In the genomic region with DNA sequence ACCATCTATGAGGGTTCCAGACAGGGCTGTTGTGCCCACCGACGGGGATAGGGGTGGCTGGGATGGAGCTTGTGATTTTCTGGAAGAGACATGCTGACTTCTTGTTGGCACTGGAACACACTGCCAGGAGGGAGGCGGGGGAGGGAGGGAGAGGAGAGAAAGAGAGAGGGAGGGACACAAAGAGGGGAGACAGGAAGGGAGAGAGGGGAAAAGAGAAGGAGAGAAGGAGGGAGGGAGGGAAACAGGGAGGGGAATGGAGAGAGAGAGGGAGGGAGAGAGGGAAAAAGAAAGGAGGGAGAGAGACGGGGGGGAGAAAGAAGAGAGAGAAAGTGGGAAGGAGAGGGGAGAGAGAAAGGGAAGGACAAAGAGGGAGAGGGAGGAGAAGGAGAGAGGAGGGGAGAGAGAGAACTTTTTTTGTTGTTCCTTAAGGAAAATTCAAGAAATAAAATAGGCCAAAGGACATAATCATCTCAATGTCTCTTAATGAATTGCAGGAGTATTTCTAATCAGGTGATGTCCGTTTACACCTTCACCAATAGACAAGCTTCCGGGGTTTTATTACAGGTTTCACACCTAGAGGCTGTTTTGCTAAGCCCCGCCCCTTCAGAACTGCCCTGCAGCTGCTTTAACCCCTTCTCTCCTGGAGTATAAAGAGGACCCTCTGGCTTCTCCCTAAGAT, we compare ENCODE assay signal across 10 cellular contexts.
DNase-seq lines count a peak whose midpoint lies in the region; ATAC-seq, FAIRE-seq and TF ChIP-seq lines count a peak whose summit lies in the region.
"Had no signal": no experiment of that assay in that cellular context is flagged by ENCODE, and none has a peak within 500 bp of the region (broad histone marks: within the 10 kb centered on the region; RNA-seq: fewer than 3 reads in every experiment).

No MANE protein-coding gene starts in this region.

- H3K9ac ChIP-seq in IMR-90 (ENCODE audit: low read depth, low read length): 0 out of 2 replicates have a peak overlapping the region, but pooled peaks have one; percentile 21

- peak overlapping the region; percentile 16 for H3K4me3 Mint-ChIP-seq in memory B cell
- no peak overlapping the region for H3K4me3 Mint-ChIP-seq in activated T-cell treated with anti-CD3 and anti-CD28 coated beads, Interleukin-2, amount 50 U/mL, for 24 hours

- ATAC-seq in IMR-90 (ENCODE audit: low read depth): peak; percentile 42; the same call in 1 of the 2 replicates
- ATAC-seq in memory B cell (ENCODE audit: low read depth): peak; percentile 59
- no peak for ATAC-seq in GM18868 (IDR thresholded peaks at IDR 0.05; ENCODE audit: unreplicated experiment)
- ATAC-seq: esophagus mucosa had no signal

- WGBS in IMR-90 (ENCODE audit: extremely low coverage in 2 of 2, insufficient read length in 1 of 2), 2 experiments: 23% methylated on average over 4 of the region's 7 CpGs; no CpG with 5 or more reads in 1 of the 2 experiments

- no peaks in the 10 kb centered on the region for H3K9me1 ChIP-seq in IMR-90 (ENCODE audit: insufficient read depth, low read length)

- in situ Hi-C loops in ACHN (cut with HindIII; ENCODE audit: low pct_ligation_motif_present, low pct_unique_long_range_greater_than_20kb, low sequenced_read_pairs): no loop called here
- in situ Hi-C loops in IMR-90 (cut with MboI; ENCODE audit: low sequenced_read_pairs): loop anchor here (25.0 kb wide), 1 partner anchor 134 kb away; no protein-coding TSS in a partner anchor

- peaks cover 21% of the 10 kb centered on the region for H3K36me3 ChIP-seq in IMR-90 (ENCODE audit: control insufficient read depth, insufficient read depth, low read length)

- no peak overlapping the region for H2BK120ac ChIP-seq in IMR-90 (ENCODE audit: low read depth, low read length)

- H2BK20ac ChIP-seq in IMR-90 (ENCODE audit: low read depth, low read length): no peak overlapping the region

- no peak overlapping the region for H3K18ac ChIP-seq in IMR-90 (ENCODE audit: low read depth, low read length)

- no peak overlapping the region for H3K4me3 ChIP-seq in IMR-90 (ENCODE audit: insufficient read depth, low read depth, low read length)

- no peak overlapping the region for H3K14ac ChIP-seq in IMR-90 (replicated peaks; ENCODE audit: low read depth, low read length)

- no peak overlapping the region for H3K56ac ChIP-seq in IMR-90 (ENCODE audit: extremely low read depth, insufficient read depth, low read length)

- H4K5ac ChIP-seq in IMR-90 (ENCODE audit: low read depth, low read length): no peak overlapping the region

- peaks cover 13% of the 10 kb centered on the region for H3K4me1 Mint-ChIP-seq in memory B cell
- peaks cover 5% of the 10 kb centered on the region for H3K4me1 Mint-ChIP-seq in activated T-cell treated with anti-CD3 and anti-CD28 coated beads, Interleukin-2, amount 50 U/mL, for 24 hours (ENCODE audit: low read depth)

- no peak overlapping the region for H3K27ac ChIP-seq in IMR-90 (ENCODE audit: insufficient read depth, low read length)

- no peak overlapping the region for H2AK9ac ChIP-seq in IMR-90 (replicated peaks; ENCODE audit: low read depth, low read length, poor library complexity)

- H2AK5ac ChIP-seq in IMR-90 (ENCODE audit: low read depth, low read length): 0 out of 2 replicates have a peak overlapping the region, but pooled peaks have one; percentile 8

- no peak overlapping the region for H4K91ac ChIP-seq in IMR-90 (ENCODE audit: insufficient read depth, low read depth, low read length)

- no peak overlapping the region for H3K4me2 ChIP-seq in IMR-90 (ENCODE audit: low read depth, low read length)

- 0 out of 2 replicates have a peak overlapping the region, but pooled peaks have one; percentile 65 for H3K23ac ChIP-seq in IMR-90 (ENCODE audit: low read depth, low read length)

- H2BK5ac ChIP-seq in IMR-90 (ENCODE audit: low read depth, low read length, poor library complexity, severe bottlenecking): no peak overlapping the region

- H4K8ac ChIP-seq in IMR-90 (ENCODE audit: low read depth in 2 of 2, low read length in 2 of 2): no peak overlapping the region

- H4K20me1 ChIP-seq in IMR-90 (ENCODE audit: insufficient read depth, low read length): no peaks in the 10 kb centered on the region

- intact Hi-C loops in IMR-90 (cut with micrococcal nuclease): no loop called here

- H3K9me3 ChIP-seq in IMR-90 (ENCODE audit: control insufficient read depth, insufficient read depth, low read length): no peaks in the 10 kb centered on the region

- H2BK15ac ChIP-seq in IMR-90 (ENCODE audit: low read depth, low read length): no peak overlapping the region

- peaks cover 0 to 11% of the 10 kb centered on the region in 2 experiments; a peak in 2 of 4 replicates for H3K79me1 ChIP-seq in IMR-90 (ENCODE audit: low read depth in 1 of 2, low read length in 2 of 2)

- H2AFZ ChIP-seq in IMR-90 (replicated peaks; ENCODE audit: low read length, poor library complexity): peak overlapping the region; percentile 34

- no peak for TF ChIP-seq RAD21 in IMR-90 (IDR thresholded peaks at IDR 0.05; ENCODE audit: low read length)

- POLR2A ChIA-PET in IMR-90 (lab: Charles Lee; ENCODE audit: unreplicated experiment): no interaction called here

- CTCF ChIA-PET in IMR-90 (lab: Yijun Ruan, JAX): no interaction called here

- no peaks in the 10 kb centered on the region for H3K27me3 ChIP-seq in IMR-90 (ENCODE audit: control insufficient read depth, insufficient read depth, low read length)

- peaks cover 9% of the 10 kb centered on the region for H3K36me3 Mint-ChIP-seq in memory B cell
- H3K36me3 Mint-ChIP-seq in activated T-cell treated with anti-CD3 and anti-CD28 coated beads, Interleukin-2, amount 50 U/mL, for 24 hours (ENCODE audit: low read depth): no peaks in the 10 kb centered on the region

- H3K9me3 Mint-ChIP-seq in memory B cell: no peaks in the 10 kb centered on the region
- no peaks in the 10 kb centered on the region for H3K9me3 Mint-ChIP-seq in activated T-cell treated with anti-CD3 and anti-CD28 coated beads, Interleukin-2, amount 50 U/mL, for 24 hours

- TF ChIP-seq POLR2A in IMR-90 (IDR thresholded peaks at IDR 0.05; ENCODE audit: low read depth, low read length) (no peak), erythroblast (IDR thresholded peaks at IDR 0.05; ENCODE audit: low read length) (no peak)

- H3K27ac Mint-ChIP-seq in memory B cell: peak overlapping the region; percentile 55
- no peak overlapping the region for H3K27ac Mint-ChIP-seq in activated T-cell treated with anti-CD3 and anti-CD28 coated beads, Interleukin-2, amount 50 U/mL, for 24 hours

- no peaks in the 10 kb centered on the region for H3K27me3 Mint-ChIP-seq in memory B cell
- no peaks in the 10 kb centered on the region for H3K27me3 Mint-ChIP-seq in activated T-cell treated with anti-CD3 and anti-CD28 coated beads, Interleukin-2, amount 50 U/mL, for 24 hours

- no peak for FAIRE-seq in frontal cortex (lab: Jason Lieb, UNC)

- dilution Hi-C loops in IMR-90 (cut with HindIII; ENCODE audit: low sequenced_read_pairs, unreplicated experiment): no loop called here

- BruUV-seq in IMR-90 (replicated peaks; lab: Mats Ljungman, UMichigan): no TSS peak

- peak; percentile 26 for DNase-seq in ACHN
- no peak for DNase-seq in IMR-90
- DNase-seq in amniotic epithelial cell (ENCODE audit: low read depth): peak; percentile 14
- no peak for DNase-seq in memory B cell (ENCODE audit: low spot score in 2 of 2)
- no peak for DNase-seq in activated T-cell treated with anti-CD3 and anti-CD28 coated beads, Interleukin-2, amount 50 U/mL, for 24 hours
- no peak for DNase-seq in erythroblast (lab: John Stamatoyannopoulos, UW)
- DNase-seq in frontal cortex (ENCODE audit: low spot score in 2 of 2): no peak
- DNase-seq: GDM1 had no signal

- peaks cover 2% of the 10 kb centered on the region; the same call in 1 of the 2 replicates for H3K4me1 ChIP-seq in IMR-90 (ENCODE audit: control insufficient read depth, insufficient read depth, low read length)

- H3K4ac ChIP-seq in IMR-90 (ENCODE audit: low read depth, low read length): no peak overlapping the region

- no peak for TF ChIP-seq CTCF in IMR-90 (conservative IDR thresholded peaks at IDR 0.05; ENCODE audit: low read depth, low read length)

TF ChIP-seq in IMR-90, 13 proteins besides CTCF, POLR2A, EP300 and RAD21:
- TF ChIP-seq MXI1 (IDR thresholded peaks at IDR 0.05; ENCODE audit: borderline replicate concordance, low read depth, low read length): no peak
- TF ChIP-seq MAZ (IDR thresholded peaks at IDR 0.05; ENCODE audit: borderline replicate concordance, low read depth, low read length): no peak
- no peak for TF ChIP-seq NFE2L2 (IDR thresholded peaks at IDR 0.05; ENCODE audit: low read depth, low read length)
- no peak for TF ChIP-seq MAFK (IDR thresholded peaks at IDR 0.05; ENCODE audit: low read depth, low read length)

Comparison
In these comparisons a context has a peak if more than half of its experiments do, and no peak if none do; other contexts are left out.
1. DNase-seq: peak in ACHN (single experiment) and amniotic epithelial cell (single experiment); none in IMR-90 (single experiment), memory B cell (0 of 2), activated T-cell treated with anti-CD3 and anti-CD28 coated beads, Interleukin-2, amount 50 U/mL, for 24 hours (single experiment), erythroblast (0 of 2) and frontal cortex (0 of 2).